17 cellular contexts compared by ENCODE assay signal in the genomic region with DNA sequence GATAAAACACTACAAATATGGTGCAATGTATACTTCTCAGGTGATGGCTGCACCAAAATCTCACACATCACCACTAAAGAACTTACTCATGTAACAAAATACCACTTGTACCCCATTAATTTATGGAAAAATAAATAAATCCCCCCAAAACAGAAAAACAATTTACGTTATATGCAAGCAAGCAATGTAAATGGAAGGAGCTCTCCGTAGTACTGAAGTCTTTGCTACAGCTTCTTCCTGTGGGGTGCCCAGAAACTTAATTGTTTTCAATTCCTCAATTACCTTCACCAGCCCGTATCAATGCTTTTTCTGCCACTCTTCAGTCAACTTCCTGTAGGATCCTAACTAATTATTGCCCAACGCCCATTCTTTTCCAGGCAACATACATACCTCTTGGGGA.
DNase-seq lines count a peak whose midpoint lies in the region; ATAC-seq, FAIRE-seq and TF ChIP-seq lines count a peak whose summit lies in the region.
"Had no signal": no experiment of that assay in that cellular context is flagged by ENCODE, and none has a peak within 500 bp of the region (broad histone marks: within the 10 kb centered on the region; RNA-seq: fewer than 3 reads in every experiment).

No MANE protein-coding gene starts in this region.

- H2AFZ ChIP-seq in endothelial cell of umbilical vein (ENCODE audit: low read depth, low read length): no peak overlapping the region

- ATAC-seq in Right ventricle myocardium inferior: no peak
- ATAC-seq in activated T-helper 17 cell treated with anti-CD3 and anti-CD28 coated beads, Interleukin-2, amount 50 U/mL, for 72 hours (replicated peaks): no peak
- ATAC-seq: left lobe of liver, upper lobe of right lung had no signal

- no TSS peak for BruUV-seq in endothelial cell of umbilical vein (replicated peaks; lab: Mats Ljungman, UMichigan)

- H4K20me1 ChIP-seq in endothelial cell of umbilical vein (replicated peaks; ENCODE audit: control insufficient read depth, extremely low read depth, insufficient read depth, low read length): no peaks in the 10 kb centered on the region

- no peaks in the 10 kb centered on the region for H3K79me2 ChIP-seq in endothelial cell of umbilical vein (ENCODE audit: control insufficient read depth, insufficient read depth, low read length)

- dilution Hi-C loops in endothelial cell of umbilical vein (cut with MboI; ENCODE audit: extremely low pct_ligation_motif_present, low sequenced_read_pairs): no loop called here

- DNase-seq in cardiac muscle cell (ENCODE audit: low read depth in 1 of 2, low spot score in 1 of 2) (peak; percentile 40 to 68), Right ventricle myocardium inferior (ENCODE audit: missing footprints) (no peak), RPMI7951 (ENCODE audit: low read depth) (peak; percentile 25), endothelial cell of umbilical vein (ENCODE audit: low read depth, low spot score) (peak; percentile 7), HCEC 1CT (no peak), D721Med (ENCODE audit: insufficient read length, low spot score) (no peak)
- no peak for DNase-seq in activated CD8-positive, alpha-beta memory T cell treated with anti-CD3 and anti-CD28 coated beads, Interleukin-2, amount 50 U/mL, for 48 hours
- DNase-seq: activated gamma-delta T cell treated with Interleukin-2 at 50 U/mL for 16 hours; DMS53; NCI-H1417; NCI-H526; nucleus accumbens; stimulated activated CD4-positive, alpha-beta T cell treated with anti-CD3 and anti-CD28 coated beads, Interleukin-12 subunit alpha, Interleukin-12 subunit beta, amount 100 ng/mL, for 4 hours; upper lobe of right lung had no signal

- H3K9me3 Mint-ChIP-seq in activated T-helper 17 cell treated with anti-CD3 and anti-CD28 coated beads, Interleukin-2, amount 50 U/mL, for 72 hours: peaks cover 3% of the 10 kb centered on the region

- H3K4me3 ChIP-seq in cardiac muscle cell (no peak overlapping the region), endothelial cell of umbilical vein (replicated peaks in 1 of 3; ENCODE audit: insufficient read depth in 1 of 3, low read depth in 1 of 3, low read length in 3 of 3) (no peak overlapping the region)
- H3K4me3 ChIP-seq: upper lobe of right lung had no signal

- no peaks in the 10 kb centered on the region for H3K4me1 ChIP-seq in cardiac muscle cell (ENCODE audit: low read depth)
- no peaks in the 10 kb centered on the region for H3K4me1 ChIP-seq in endothelial cell of umbilical vein (ENCODE audit: control insufficient read depth, extremely low read depth, insufficient read depth, low read length)
- H3K4me1 ChIP-seq: upper lobe of right lung had no signal

- no peak overlapping the region for H3K27ac Mint-ChIP-seq in activated T-helper 17 cell treated with anti-CD3 and anti-CD28 coated beads, Interleukin-2, amount 50 U/mL, for 72 hours
- H3K27ac Mint-ChIP-seq: dendritic cell treated with granulocyte-macrophage colony-stimulating factor and Interleukin-4, amounts not matched to agents 40 ng/mL and 50 ng/mL, for 4 days had no signal

- no peak for TF ChIP-seq CTCF in cardiac muscle cell (IDR thresholded peaks at IDR 0.05; ENCODE audit: low read depth, low read length)
- no peak for TF ChIP-seq CTCF in endothelial cell of umbilical vein (IDR thresholded peaks at IDR 0.05; ENCODE audit: extremely low read depth in 1 of 2, insufficient read depth in 1 of 2, low read depth in 1 of 2, low read length in 2 of 2)
- no peak for TF ChIP-seq CTCF in D721Med (IDR thresholded peaks at IDR 0.05; ENCODE audit: insufficient read depth, missing control alignments)

- no peak overlapping the region for H3K4me2 ChIP-seq in endothelial cell of umbilical vein (ENCODE audit: insufficient read depth, low read length)

- H3K27ac ChIP-seq in cardiac muscle cell: no peak overlapping the region
- H3K27ac ChIP-seq in endothelial cell of umbilical vein (ENCODE audit: insufficient read depth, low read depth, low read length): no peak overlapping the region
- H3K27ac ChIP-seq: upper lobe of right lung had no signal

- peaks cover 12% of the 10 kb centered on the region for H3K27me3 Mint-ChIP-seq in activated T-helper 17 cell treated with anti-CD3 and anti-CD28 coated beads, Interleukin-2, amount 50 U/mL, for 72 hours
- H3K27me3 Mint-ChIP-seq: dendritic cell treated with granulocyte-macrophage colony-stimulating factor and Interleukin-4, amounts not matched to agents 40 ng/mL and 50 ng/mL, for 4 days had no signal

- no peak for TF ChIP-seq POLR2A in endothelial cell of umbilical vein (IDR thresholded peaks at IDR 0.05; ENCODE audit: low read depth, low read length)

- no peak overlapping the region for H3K9ac ChIP-seq in endothelial cell of umbilical vein (replicated peaks; ENCODE audit: extremely low read depth, insufficient read depth, low read length)

- no peaks in the 10 kb centered on the region for H3K27me3 ChIP-seq in cardiac muscle cell
- H3K27me3 ChIP-seq in endothelial cell of umbilical vein (ENCODE audit: control insufficient read depth in 2 of 2, insufficient read depth in 2 of 2, low read length in 2 of 2): no peaks in the 10 kb centered on the region
- H3K27me3 ChIP-seq: upper lobe of right lung had no signal

- H3K9me3 ChIP-seq in cardiac muscle cell (ENCODE audit: low read depth) (no peaks in the 10 kb centered on the region), endothelial cell of umbilical vein (replicated peaks; ENCODE audit: control insufficient read depth, insufficient read depth, low read length) (no peaks in the 10 kb centered on the region)
- H3K9me3 ChIP-seq: upper lobe of right lung had no signal

- FAIRE-seq in endothelial cell of umbilical vein (lab: Jason Lieb, UNC) (no peak), D721Med (lab: Jason Lieb, UNC) (no peak)

- no peaks in the 10 kb centered on the region for H3K4me1 Mint-ChIP-seq in activated T-helper 17 cell treated with anti-CD3 and anti-CD28 coated beads, Interleukin-2, amount 50 U/mL, for 72 hours

- CTCF ChIA-PET in endothelial cell of umbilical vein (lab: Charles Lee): interaction anchor here (0.8 to 1.7 kb wide), 4 partner anchors 9 to 19 kb away, joined by 3 to 4 read pairs (median 3); no protein-coding TSS in a partner anchor

- H3K4me3 Mint-ChIP-seq in activated T-helper 17 cell treated with anti-CD3 and anti-CD28 coated beads, Interleukin-2, amount 50 U/mL, for 72 hours: no peak overlapping the region
- H3K4me3 Mint-ChIP-seq: dendritic cell treated with granulocyte-macrophage colony-stimulating factor and Interleukin-4, amounts not matched to agents 40 ng/mL and 50 ng/mL, for 4 days had no signal

- intact Hi-C loops in Right ventricle myocardium inferior (cut with DNase I) (no loop called here), endothelial cell of umbilical vein (cut with micrococcal nuclease) (no loop called here)

- H3K9me1 ChIP-seq in endothelial cell of umbilical vein (replicated peaks; ENCODE audit: control insufficient read depth, extremely low read depth, insufficient read depth, low read length): no peaks in the 10 kb centered on the region

- POLR2A ChIA-PET in endothelial cell of umbilical vein (lab: Charles Lee): no interaction called here

- no peaks in the 10 kb centered on the region for H3K36me3 Mint-ChIP-seq in activated T-helper 17 cell treated with anti-CD3 and anti-CD28 coated beads, Interleukin-2, amount 50 U/mL, for 72 hours (ENCODE audit: low read depth)

- no peaks in the 10 kb centered on the region for H3K36me3 ChIP-seq in cardiac muscle cell
- H3K36me3 ChIP-seq in endothelial cell of umbilical vein (ENCODE audit: control insufficient read depth in 2 of 2, extremely low read depth in 1 of 2, insufficient read depth in 2 of 2, low read length in 2 of 2): no peaks in the 10 kb centered on the region
- H3K36me3 ChIP-seq: upper lobe of right lung had no signal

TF ChIP-seq in endothelial cell of umbilical vein, 7 proteins besides CTCF, POLR2A, EP300 and RAD21:
- TF ChIP-seq, protein P1, sequence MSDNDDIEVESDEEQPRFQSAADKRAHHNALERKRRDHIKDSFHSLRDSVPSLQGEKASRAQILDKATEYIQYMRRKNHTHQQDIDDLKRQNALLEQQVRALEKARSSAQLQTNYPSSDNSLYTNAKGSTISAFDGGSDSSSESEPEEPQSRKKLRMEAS (IDR thresholded peaks at IDR 0.05; ENCODE audit: insufficient read depth, insufficient read length): no peak
- no peak for TF ChIP-seq MYC (IDR thresholded peaks at IDR 0.05; ENCODE audit: low read depth, low read length)
- TF ChIP-seq FOS (IDR thresholded peaks at IDR 0.05; ENCODE audit: borderline replicate concordance, insufficient read depth, low read length): no peak
- TF ChIP-seq GATA2 (IDR thresholded peaks at IDR 0.05; ENCODE audit: insufficient read depth, insufficient read length, low read depth, low read length): no peak
- no peak for TF ChIP-seq POLR2AphosphoS5 (IDR thresholded peaks at IDR 0.05; ENCODE audit: insufficient read depth, low read depth, low read length)
- no peak for TF ChIP-seq JUN (IDR thresholded peaks at IDR 0.05; ENCODE audit: borderline replicate concordance, insufficient read depth, insufficient read length, low read depth)
- TF ChIP-seq EZH2 (IDR thresholded peaks at IDR 0.05; ENCODE audit: borderline replicate concordance, low read depth, low read length, severe bottlenecking): no peak

Comparison
In these comparisons a context has a peak if more than half of its experiments do, and no peak if none do; other contexts are left out.
1. DNase-seq: peak in cardiac muscle cell (2 of 2), RPMI7951 (single experiment) and endothelial cell of umbilical vein (single experiment); none in Right ventricle myocardium inferior (single experiment), activated CD8-positive, alpha-beta memory T cell treated with anti-CD3 and anti-CD28 coated beads, Interleukin-2, amount 50 U/mL, for 48 hours (single experiment), HCEC 1CT (single experiment) and D721Med (single experiment).